Comparison of ENCODE assay signal across 9 cellular contexts in genomic region chr3:111979689-111980025, GRCh38. TPM values are rescaled to one million over a fixed set of nuclear protein-coding genes. Genes with fewer than 3 reads are reported as not detected.
DNase-seq lines count a peak whose midpoint lies in the region; ATAC-seq, FAIRE-seq and TF ChIP-seq lines count a peak whose summit lies in the region.
"Had no signal": no experiment of that assay in that cellular context is flagged by ENCODE, and none has a peak within 500 bp of the region (broad histone marks: within the 10 kb centered on the region; RNA-seq: fewer than 3 reads in every experiment).

No MANE protein-coding gene starts in this region.

- ATAC-seq in naive B cell (ENCODE audit: low read depth in 2 of 2) (no peak), HG02798 (IDR thresholded peaks at IDR 0.05; ENCODE audit: poor library complexity, unreplicated experiment) (no peak)

- H3K4me1 Mint-ChIP-seq in naive B cell: peaks cover 15 to 47% (median 38%) of the 10 kb centered on the region in 3 donors

- H3K27me3 Mint-ChIP-seq in naive B cell: no peaks in the 10 kb centered on the region

- no peaks in the 10 kb centered on the region for H3K9me3 Mint-ChIP-seq in naive B cell

- H3K36me3 Mint-ChIP-seq in naive B cell: peaks cover 0 to 4% of the 10 kb centered on the region in 2 donors

- H3K4me3 ChIP-seq in GM12865 (ENCODE audit: low read depth, low read length) (peak overlapping the region; percentile 97), coronary artery (peak overlapping the region; percentile 93)

- TF ChIP-seq CTCF in GM12865 (IDR thresholded peaks at IDR 0.05; ENCODE audit: insufficient read depth, low read depth, low read length, missing control alignments) (no peak), coronary artery (IDR thresholded peaks at IDR 0.05) (no peak)

- no peak for DNase-seq in GM12865 (ENCODE audit: low read depth)
- peak; percentile 4 for DNase-seq in NCI-H1694 (lab: John Stamatoyannopoulos, UW)
- no peak for DNase-seq in coronary artery (ENCODE audit: low spot score)
- DNase-seq in naive B cell: no peak
- DNase-seq in SHP77 (lab: John Stamatoyannopoulos, UW): no peak
- DNase-seq in frontal cortex (ENCODE audit: low spot score in 2 of 2): no peak
- no peak for DNase-seq in D341Med (ENCODE audit: low spot score)

- FAIRE-seq in frontal cortex (lab: Jason Lieb, UNC): no peak

- peak overlapping the region in 1 of 2 donors; percentile 89 for H3K27ac ChIP-seq in coronary artery

- H3K27ac Mint-ChIP-seq in naive B cell: peak overlapping the region in 5 of 6 donors; percentile 87 to 94 (median 92)

- H3K4me3 Mint-ChIP-seq in naive B cell: peak overlapping the region; percentile 89 to 99 (median 94)

RNA-seq across cellular contexts. Expression of gene ABHD10, which starts 0.8 kb away (rescaled TPM):
- 10 to 100 TPM; 46.8 to 74.4 (median 62.4) TPM for polyA plus RNA-seq in naive B cell (ENCODE audit: low read depth in 6 of 6)
- 85.6 TPM for total RNA-seq in frontal cortex

RNA-seq across cellular contexts. Expression of gene TAGLN3, which starts 19.1 kb away (rescaled TPM):
- polyA plus RNA-seq in naive B cell (ENCODE audit: low read depth in 6 of 6): not detected
- total RNA-seq in frontal cortex: 174 TPM

RNA-seq across cellular contexts. Expression of gene TMPRSS7, which starts 54.9 kb away (rescaled TPM):
- not detected for polyA plus RNA-seq in naive B cell (ENCODE audit: low read depth in 6 of 6)
- total RNA-seq in frontal cortex: 0.41 TPM
- total RNA-seq: T-helper 2 cell treated with Interferon-gamma antibody and Interleukin-4, amounts not matched to agents 100 ng/mL and 5 ng/mL, for 36 hours had no signal
